Comparison of ENCODE assay signal across 14 cellular contexts in genomic region chr15:89679221-89679620, GRCh38. TPM values are rescaled to one million over a fixed set of nuclear protein-coding genes. Genes with fewer than 3 reads are reported as not detected.
DNase-seq lines count a peak whose midpoint lies in the region; ATAC-seq and TF ChIP-seq lines count a peak whose summit lies in the region.
"Had no signal": no experiment of that assay in that cellular context is flagged by ENCODE, and none has a peak within 500 bp of the region (broad histone marks: within the 10 kb centered on the region; RNA-seq: fewer than 3 reads in every experiment).

PLIN1 (minus strand) TSS chr15:89679367; CDS start chr15:89677489, 1,878 bp downstream.

- TF ChIP-seq POLR2A in breast epithelium (IDR thresholded peaks at IDR 0.05): no peak
- TF ChIP-seq POLR2A in upper lobe of left lung (IDR thresholded peaks at IDR 0.05): no peak

- 88 to 93% (median 91%) methylated on average over 2 of the region's 2 CpGs for WGBS in psoas muscle, 3 donors
- 93 to 96% methylated on average over 2 of the region's 2 CpGs for WGBS in upper lobe of left lung, 2 donors

- DNase-seq in breast epithelium (ENCODE audit: low spot score in 2 of 2): no peak
- no peak for DNase-seq in left lung
- DNase-seq in psoas muscle: no peak
- no peak for DNase-seq in upper lobe of left lung
- no peak for DNase-seq in T1000 (lab: John Stamatoyannopoulos, UW)
- DNase-seq in activated gamma-delta T cell treated with Interleukin-2 at 50 U/mL for 16 hours: no peak
- no peak for DNase-seq in activated CD4-positive, alpha-beta T cell treated with anti-CD3 and anti-CD28 coated beads, Interleukin-2, amount 50 U/mL, for 4 hours
- DNase-seq: DND-41; effector CD4-positive, alpha-beta T cell; NCI-H2029 treated with DMSO at 0.1 percent for 48 hours; NCI-H526 treated with DMSO at 0.1 percent for 48 hours; stimulated activated CD4-positive, alpha-beta T cell treated with anti-CD3 and anti-CD28 coated beads, Interleukin-2, amount 100 ng/mL, for 24 hours had no signal

- peaks cover 6 to 13% of the 10 kb centered on the region in 2 donors for H3K4me1 ChIP-seq in breast epithelium
- H3K4me1 ChIP-seq in left lung: peaks cover 6 to 8% of the 10 kb centered on the region in 2 donors
- H3K4me1 ChIP-seq in psoas muscle: peaks cover 33% of the 10 kb centered on the region
- H3K4me1 ChIP-seq in upper lobe of left lung: peaks cover 0 to 17% (median 7%) of the 10 kb centered on the region in 4 donors

- H3K4me3 ChIP-seq in breast epithelium: peak within 1 kb of the TSS in 2 of 3 donors; percentile 3 to 4
- H3K4me3 ChIP-seq in left lung: no peak within 1 kb of the TSS
- H3K4me3 ChIP-seq in psoas muscle: no peak within 1 kb of the TSS
- H3K4me3 ChIP-seq in upper lobe of left lung: no peak within 1 kb of the TSS

- peak within 1 kb of the TSS; percentile 79 to 80 for H3K27ac ChIP-seq in breast epithelium
- peak within 1 kb of the TSS; percentile 28 to 44 for H3K27ac ChIP-seq in left lung
- H3K27ac ChIP-seq in psoas muscle: peak within 1 kb of the TSS; percentile 59
- H3K27ac ChIP-seq in upper lobe of left lung: peak within 1 kb of the TSS; percentile 38 to 67 (median 44)

- intact Hi-C loops in breast epithelium (cut with DNase I; ENCODE audit: low total_unique reads) (no loop called here), left lung (cut with DNase I) (no loop called here), psoas muscle (cut with DNase I) (no loop called here)

- H3K9me3 ChIP-seq in breast epithelium (no peaks in the 10 kb centered on the region), left lung (no peaks in the 10 kb centered on the region), psoas muscle (no peaks in the 10 kb centered on the region), upper lobe of left lung (no peaks in the 10 kb centered on the region)

- TF ChIP-seq CTCF in breast epithelium (IDR thresholded peaks at IDR 0.05) (no peak), left lung (IDR thresholded peaks at IDR 0.05) (no peak), psoas muscle (IDR thresholded peaks at IDR 0.05) (no peak), upper lobe of left lung (IDR thresholded peaks at IDR 0.05) (no peak)

- H3K27me3 ChIP-seq in breast epithelium (no peaks in the 10 kb centered on the region), left lung (no peaks in the 10 kb centered on the region), psoas muscle (ENCODE audit: insufficient read depth in 3 of 3, low read length in 2 of 3) (no peaks in the 10 kb centered on the region), upper lobe of left lung (no peaks in the 10 kb centered on the region)

- H3K36me3 ChIP-seq in breast epithelium: no peaks in the 10 kb centered on the region
- H3K36me3 ChIP-seq in left lung: no peaks in the 10 kb centered on the region
- H3K36me3 ChIP-seq in psoas muscle (ENCODE audit: insufficient read depth in 1 of 2, low read depth in 1 of 2): peaks cover 0 to 15% of the 10 kb centered on the region in 2 donors
- H3K36me3 ChIP-seq in upper lobe of left lung: peaks cover 0 to 13% (median 0%) of the 10 kb centered on the region in 4 donors

- no peak for ATAC-seq in left lung
- ATAC-seq in psoas muscle: peak in 2 of 4 donors; percentile 19 to 32
- ATAC-seq in upper lobe of left lung (ENCODE audit: low FRiP score in 2 of 2): no peak
- ATAC-seq: WTC11 had no signal

- TF ChIP-seq EP300 in upper lobe of left lung (IDR thresholded peaks at IDR 0.05): no peak

RNA-seq across cellular contexts. Expression of gene PLIN1, which starts in this region (rescaled TPM):
- total RNA-seq in breast epithelium (1,000 to 10,000 TPM in 1 of 3 donors, 100 to 1,000 TPM in 2; 114 to 2,292 (median 132) TPM), left lung (under 1 TPM; 0.37 to 0.55 TPM), psoas muscle (1 to 10 TPM in 3 of 4 donors, under 1 TPM in 1; 0.79 to 6.3 (median 3.3) TPM), upper lobe of left lung (1 to 10 TPM in 3 of 6 donors, under 1 TPM in 2, not detected in 1; 0.29 to 3.8 (median 1.1) TPM)
- 1 to 10 TPM; 2.3 to 8.3 (median 6.9) TPM for polyA plus RNA-seq in psoas muscle
- polyA plus RNA-seq: CD14-positive monocyte had no signal

Comparison
In these comparisons a context has a peak if more than half of its experiments do, and no peak if none do; other contexts are left out.
1. RNA of gene PLIN1 (total RNA-seq): 114 to 2,292 TPM in breast epithelium; 0.79 to 6.3 TPM in psoas muscle, 0.29 to 3.8 TPM in upper lobe of left lung and 0.37 to 0.55 TPM in left lung; every median in the first group is over 10 times any median in the second.
2. H3K4me3 ChIP-seq: peak in breast epithelium (2 of 3); none in left lung (0 of 2), psoas muscle (single experiment) and upper lobe of left lung (0 of 4).
3. Peak in every context shown above with its lines, with median percentiles within 50 percentile points of each other: H3K27ac ChIP-seq.